Comparison of ENCODE assay signal across 8 cellular contexts in the genomic region with DNA sequence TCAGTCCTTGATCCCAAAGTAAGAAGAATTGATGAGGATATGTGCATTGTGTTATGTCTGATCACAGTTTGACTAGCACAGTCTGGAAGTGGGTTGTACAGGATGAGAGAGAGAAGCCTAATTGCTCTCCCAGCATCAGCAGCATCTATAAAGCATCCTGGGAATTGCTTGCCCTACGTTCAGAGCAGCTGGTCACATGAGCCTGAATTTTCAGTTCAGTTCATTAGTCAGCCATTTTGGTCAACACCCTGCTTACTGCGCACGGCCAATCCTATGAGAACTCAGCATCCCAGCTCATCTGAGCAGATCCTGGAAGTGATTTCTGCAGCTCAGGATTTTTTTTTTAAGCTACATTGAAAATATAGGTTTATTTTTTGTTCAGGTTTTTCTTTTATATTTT. TPM values are rescaled to one million over a fixed set of nuclear protein-coding genes. Genes with fewer than 3 reads are reported as not detected.
DNase-seq lines count a peak whose midpoint lies in the region; ATAC-seq and TF ChIP-seq lines count a peak whose summit lies in the region.

A gene with protein sequence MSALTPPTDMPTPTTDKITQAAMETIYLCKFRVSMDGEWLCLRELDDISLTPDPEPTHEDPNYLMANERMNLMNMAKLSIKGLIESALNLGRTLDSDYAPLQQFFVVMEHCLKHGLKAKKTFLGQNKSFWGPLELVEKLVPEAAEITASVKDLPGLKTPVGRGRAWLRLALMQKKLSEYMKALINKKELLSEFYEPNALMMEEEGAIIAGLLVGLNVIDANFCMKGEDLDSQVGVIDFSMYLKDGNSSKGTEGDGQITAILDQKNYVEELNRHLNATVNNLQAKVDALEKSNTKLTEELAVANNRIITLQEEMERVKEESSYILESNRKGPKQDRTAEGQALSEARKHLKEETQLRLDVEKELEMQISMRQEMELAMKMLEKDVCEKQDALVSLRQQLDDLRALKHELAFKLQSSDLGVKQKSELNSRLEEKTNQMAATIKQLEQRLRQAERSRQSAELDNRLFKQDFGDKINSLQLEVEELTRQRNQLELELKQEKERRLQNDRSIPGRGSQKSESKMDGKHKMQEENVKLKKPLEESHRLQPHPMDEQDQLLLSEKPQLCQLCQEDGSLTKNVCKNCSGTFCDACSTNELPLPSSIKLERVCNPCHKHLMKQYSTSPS (plus strand): TSS at position 218 of the 400 bp plus-strand sequence. CDS start 610 bp downstream, outside the sequence.

- no peaks in the 10 kb centered on the region for H3K4me1 ChIP-seq in fibroblast of lung (ENCODE audit: control insufficient read depth, extremely low read depth, insufficient read depth, low read length)
- H3K4me1 ChIP-seq in naive thymus-derived CD4-positive, alpha-beta T cell (ENCODE audit: control insufficient read depth in 2 of 2, insufficient read depth in 2 of 2, low read length in 2 of 2): peaks cover 4 to 19% of the 10 kb centered on the region in 2 donors

- peaks cover 36% of the 10 kb centered on the region for H3K79me2 ChIP-seq in fibroblast of lung (ENCODE audit: control insufficient read depth, insufficient read depth, low read length)

- H3K36me3 ChIP-seq in fibroblast of lung (ENCODE audit: control insufficient read depth, insufficient read depth, low read length): peaks cover 2% of the 10 kb centered on the region
- H3K36me3 ChIP-seq in naive thymus-derived CD4-positive, alpha-beta T cell (ENCODE audit: control insufficient read depth in 2 of 3, insufficient read depth in 3 of 3, low read length in 3 of 3): no peaks in the 10 kb centered on the region

- H3K27me3 Mint-ChIP-seq in CD14-positive monocyte (ENCODE audit: low read depth in 3 of 3): no peaks in the 10 kb centered on the region
- H3K27me3 Mint-ChIP-seq in T-helper 2 cell treated with Interferon-gamma antibody and Interleukin-4, amounts not matched to agents 5 μg/mL and 100 μg/mL, for 36 hours (ENCODE audit: low read depth): no peaks in the 10 kb centered on the region
- peaks cover 0 to 3% (median 0%) of the 10 kb centered on the region in 5 donors for H3K27me3 Mint-ChIP-seq in naive thymus-derived CD4-positive, alpha-beta T cell

- peak within 1 kb of the TSS; percentile 73 for H3K4me2 ChIP-seq in fibroblast of lung (ENCODE audit: extremely low read depth, insufficient read depth, low read length)

- ATAC-seq in naive thymus-derived CD4-positive, alpha-beta T cell: peak; percentile 6
- no peak for ATAC-seq in HG02973 (IDR thresholded peaks at IDR 0.05; ENCODE audit: unreplicated experiment)
- ATAC-seq in GM21360 (IDR thresholded peaks at IDR 0.05; ENCODE audit: unreplicated experiment): no peak

- intact Hi-C loops in CD14-positive monocyte (cut with micrococcal nuclease): no loop called here
- intact Hi-C loops in naive thymus-derived CD4-positive, alpha-beta T cell (cut with micrococcal nuclease): loop anchor here in 1 of 2 donors (1.0 kb wide), 4 partner anchors 9 to 33 kb away; a partner anchor contains a TSS

- peak within 1 kb of the TSS in 2 of 7 donors; percentile 18 to 24 for H3K27ac Mint-ChIP-seq in CD14-positive monocyte
- H3K27ac Mint-ChIP-seq in T-helper 2 cell treated with Interferon-gamma antibody and Interleukin-4, amounts not matched to agents 5 μg/mL and 100 μg/mL, for 36 hours: no peak within 1 kb of the TSS
- H3K27ac Mint-ChIP-seq in naive thymus-derived CD4-positive, alpha-beta T cell: peak within 1 kb of the TSS; percentile 23 to 84 (median 75)

- no peak within 1 kb of the TSS for H2AFZ ChIP-seq in fibroblast of lung (ENCODE audit: low read length)

- TF ChIP-seq CTCF in CD14-positive monocyte (IDR thresholded peaks at IDR 0.05) (no peak), fibroblast of lung (conservative IDR thresholded peaks at IDR 0.05 in 1 of 2, IDR thresholded peaks at IDR 0.05 in 1 of 2; ENCODE audit: low read depth in 1 of 2, low read length in 2 of 2) (no peak)

- peaks cover 0 to 2% (median 0%) of the 10 kb centered on the region in 7 donors for H3K9me3 Mint-ChIP-seq in CD14-positive monocyte
- H3K9me3 Mint-ChIP-seq in T-helper 2 cell treated with Interferon-gamma antibody and Interleukin-4, amounts not matched to agents 5 μg/mL and 100 μg/mL, for 36 hours: no peaks in the 10 kb centered on the region
- no peaks in the 10 kb centered on the region for H3K9me3 Mint-ChIP-seq in naive thymus-derived CD4-positive, alpha-beta T cell

- H3K4me1 Mint-ChIP-seq in CD14-positive monocyte: peaks cover 30% of the 10 kb centered on the region
- peaks cover 14% of the 10 kb centered on the region for H3K4me1 Mint-ChIP-seq in T-helper 2 cell treated with Interferon-gamma antibody and Interleukin-4, amounts not matched to agents 5 μg/mL and 100 μg/mL, for 36 hours (ENCODE audit: low read depth)
- peaks cover 13 to 36% (median 23%) of the 10 kb centered on the region in 7 donors for H3K4me1 Mint-ChIP-seq in naive thymus-derived CD4-positive, alpha-beta T cell

- POLR2A ChIA-PET in naive thymus-derived CD4-positive, alpha-beta T cell (lab: Charles Lee): interaction anchor here (1.3 to 4.1 kb wide), 6 partner anchors 9 to 33 kb away, joined by 5 to 20 read pairs (median 11); a partner anchor contains a TSS

- DNase-seq in CD14-positive monocyte (ENCODE audit: low spot score): no peak
- DNase-seq in M059J (ENCODE audit: low read depth): peak; percentile 47
- no peak for DNase-seq in T-helper 2 cell treated with Interferon-gamma antibody and Interleukin-4, amounts not matched to agents 5 μg/mL and 100 μg/mL, for 36 hours (ENCODE audit: low spot score)
- peak; percentile 97 to 98 for DNase-seq in fibroblast of lung (ENCODE audit: low read depth in 2 of 2)
- no peak for DNase-seq in naive thymus-derived CD4-positive, alpha-beta T cell
- no peak for DNase-seq in activated CD4-positive, CD25-positive, alpha-beta regulatory T cell treated with anti-CD3 and anti-CD28 coated beads, Interleukin-2, amount 50 U/mL, for 72 hours

- H3K9me3 ChIP-seq in fibroblast of lung (ENCODE audit: control insufficient read depth, insufficient read depth, low read depth, low read length): no peaks in the 10 kb centered on the region
- no peaks in the 10 kb centered on the region for H3K9me3 ChIP-seq in naive thymus-derived CD4-positive, alpha-beta T cell (ENCODE audit: control insufficient read depth in 2 of 3, low read length in 3 of 3)

- H3K36me3 Mint-ChIP-seq in CD14-positive monocyte: peaks cover 0 to 6% of the 10 kb centered on the region in 2 donors
- no peaks in the 10 kb centered on the region for H3K36me3 Mint-ChIP-seq in T-helper 2 cell treated with Interferon-gamma antibody and Interleukin-4, amounts not matched to agents 5 μg/mL and 100 μg/mL, for 36 hours (ENCODE audit: low read depth)
- H3K36me3 Mint-ChIP-seq in naive thymus-derived CD4-positive, alpha-beta T cell: peaks cover 0 to 3% (median 0%) of the 10 kb centered on the region in 5 donors

- no peaks in the 10 kb centered on the region for H3K27me3 ChIP-seq in fibroblast of lung (ENCODE audit: control insufficient read depth, insufficient read depth, low read length)
- no peaks in the 10 kb centered on the region for H3K27me3 ChIP-seq in naive thymus-derived CD4-positive, alpha-beta T cell (ENCODE audit: control insufficient read depth in 2 of 2, insufficient read depth in 2 of 2, low read length in 2 of 2)

- H3K9ac ChIP-seq in fibroblast of lung (ENCODE audit: insufficient read depth, low read length): peak within 1 kb of the TSS; percentile 59

- H3K4me3 Mint-ChIP-seq in CD14-positive monocyte: no peak within 1 kb of the TSS
- peak within 1 kb of the TSS; percentile 12 for H3K4me3 Mint-ChIP-seq in T-helper 2 cell treated with Interferon-gamma antibody and Interleukin-4, amounts not matched to agents 5 μg/mL and 100 μg/mL, for 36 hours
- H3K4me3 Mint-ChIP-seq in naive thymus-derived CD4-positive, alpha-beta T cell: peak within 1 kb of the TSS; percentile 29 to 64 (median 54)

- peak within 1 kb of the TSS; percentile 81 for H3K27ac ChIP-seq in fibroblast of lung (ENCODE audit: insufficient read depth, low read length)
- H3K27ac ChIP-seq in naive thymus-derived CD4-positive, alpha-beta T cell (ENCODE audit: low read depth, low read length): peak within 1 kb of the TSS; percentile 20

- no peaks in the 10 kb centered on the region for H4K20me1 ChIP-seq in fibroblast of lung (ENCODE audit: control insufficient read depth, extremely low read depth, insufficient read depth, low read length)

- peak within 1 kb of the TSS; percentile 40 to 78 (median 58) for H3K4me3 ChIP-seq in fibroblast of lung (replicated peaks in 1 of 4; ENCODE audit: control extremely low read depth in 1 of 4, insufficient read depth in 1 of 4, low read depth in 3 of 4, low read length in 4 of 4)
- no peak within 1 kb of the TSS for H3K4me3 ChIP-seq in naive thymus-derived CD4-positive, alpha-beta T cell (ENCODE audit: low read length)

- CTCF ChIA-PET in naive thymus-derived CD4-positive, alpha-beta T cell (lab: Charles Lee): interaction anchor here (0.6 to 1.3 kb wide), 4 partner anchors 13 to 110 kb away, joined by 3 to 5 read pairs (median 4); no protein-coding TSS in a partner anchor

RNA-seq across cellular contexts. Expression of the gene that starts here (rescaled TPM):
- polyA plus RNA-seq in CD14-positive monocyte (10 to 100 TPM; 11.1 to 12.5 TPM), fibroblast of lung (23.6 and 36.3 TPM in 2 replicates)
- total RNA-seq in M059J (2014; rRNA removed; shearing (Covaris generic)): 6.9 and 12.9 TPM in 2 replicates
- 71.7 and 97.8 TPM in 2 replicates for total RNA-seq in fibroblast of lung
- polyA plus RNA-seq in fibroblast of lung (2012): 16.4 and 21.3 TPM in 2 replicates
- polyA minus RNA-seq in fibroblast of lung (ENCODE audit: low replicate concordance): 6.6 and 10.0 TPM in 2 replicates
- 10 to 100 TPM; 17.3 to 41.2 (median 39.3) TPM for total RNA-seq in naive thymus-derived CD4-positive, alpha-beta T cell
- 1 to 10 TPM; 4.0 to 5.7 TPM for polyA plus RNA-seq in naive thymus-derived CD4-positive, alpha-beta T cell

Comparison
In these comparisons a context has a peak if more than half of its experiments do, and no peak if none do; other contexts are left out.
1. DNase-seq: peak in M059J (single experiment) and fibroblast of lung (2 of 2); none in CD14-positive monocyte (single experiment), T-helper 2 cell treated with Interferon-gamma antibody and Interleukin-4, amounts not matched to agents 5 μg/mL and 100 μg/mL, for 36 hours (single experiment), naive thymus-derived CD4-positive, alpha-beta T cell (0 of 9) and activated CD4-positive, CD25-positive, alpha-beta regulatory T cell treated with anti-CD3 and anti-CD28 coated beads, Interleukin-2, amount 50 U/mL, for 72 hours (single experiment).
2. H3K4me3 Mint-ChIP-seq: peak in T-helper 2 cell treated with Interferon-gamma antibody and Interleukin-4, amounts not matched to agents 5 μg/mL and 100 μg/mL, for 36 hours (single experiment) and naive thymus-derived CD4-positive, alpha-beta T cell (10 of 10); none in CD14-positive monocyte (0 of 2).